In genomic region chr10:4267084-4267774, GRCh38 we compare ENCODE assay signal across 1 cellular context.
TF ChIP-seq lines count a peak whose summit lies in the region.

No MANE protein-coding gene starts in this region.

TF ChIP-seq in GM23338, 12 proteins besides CTCF, POLR2A, EP300 and RAD21 (continued from another document):
- TF ChIP-seq REST (IDR thresholded peaks at IDR 0.05; ENCODE audit: unreplicated experiment), result no peak
- no peak for TF ChIP-seq EZH2phosphoT487 (IDR thresholded peaks at IDR 0.05; ENCODE audit: unreplicated experiment)
- no peak for TF ChIP-seq ZNF331 (CRISPR knock-in tag; IDR thresholded peaks at IDR 0.05; ENCODE audit: low read depth)
- TF ChIP-seq JUNB (IDR thresholded peaks at IDR 0.05; ENCODE audit: unreplicated experiment), result no peak
- TF ChIP-seq CREB1 (CRISPR knock-in tag; IDR thresholded peaks at IDR 0.05; ENCODE audit: low read depth), result no peak
- TF ChIP-seq, protein P1, sequence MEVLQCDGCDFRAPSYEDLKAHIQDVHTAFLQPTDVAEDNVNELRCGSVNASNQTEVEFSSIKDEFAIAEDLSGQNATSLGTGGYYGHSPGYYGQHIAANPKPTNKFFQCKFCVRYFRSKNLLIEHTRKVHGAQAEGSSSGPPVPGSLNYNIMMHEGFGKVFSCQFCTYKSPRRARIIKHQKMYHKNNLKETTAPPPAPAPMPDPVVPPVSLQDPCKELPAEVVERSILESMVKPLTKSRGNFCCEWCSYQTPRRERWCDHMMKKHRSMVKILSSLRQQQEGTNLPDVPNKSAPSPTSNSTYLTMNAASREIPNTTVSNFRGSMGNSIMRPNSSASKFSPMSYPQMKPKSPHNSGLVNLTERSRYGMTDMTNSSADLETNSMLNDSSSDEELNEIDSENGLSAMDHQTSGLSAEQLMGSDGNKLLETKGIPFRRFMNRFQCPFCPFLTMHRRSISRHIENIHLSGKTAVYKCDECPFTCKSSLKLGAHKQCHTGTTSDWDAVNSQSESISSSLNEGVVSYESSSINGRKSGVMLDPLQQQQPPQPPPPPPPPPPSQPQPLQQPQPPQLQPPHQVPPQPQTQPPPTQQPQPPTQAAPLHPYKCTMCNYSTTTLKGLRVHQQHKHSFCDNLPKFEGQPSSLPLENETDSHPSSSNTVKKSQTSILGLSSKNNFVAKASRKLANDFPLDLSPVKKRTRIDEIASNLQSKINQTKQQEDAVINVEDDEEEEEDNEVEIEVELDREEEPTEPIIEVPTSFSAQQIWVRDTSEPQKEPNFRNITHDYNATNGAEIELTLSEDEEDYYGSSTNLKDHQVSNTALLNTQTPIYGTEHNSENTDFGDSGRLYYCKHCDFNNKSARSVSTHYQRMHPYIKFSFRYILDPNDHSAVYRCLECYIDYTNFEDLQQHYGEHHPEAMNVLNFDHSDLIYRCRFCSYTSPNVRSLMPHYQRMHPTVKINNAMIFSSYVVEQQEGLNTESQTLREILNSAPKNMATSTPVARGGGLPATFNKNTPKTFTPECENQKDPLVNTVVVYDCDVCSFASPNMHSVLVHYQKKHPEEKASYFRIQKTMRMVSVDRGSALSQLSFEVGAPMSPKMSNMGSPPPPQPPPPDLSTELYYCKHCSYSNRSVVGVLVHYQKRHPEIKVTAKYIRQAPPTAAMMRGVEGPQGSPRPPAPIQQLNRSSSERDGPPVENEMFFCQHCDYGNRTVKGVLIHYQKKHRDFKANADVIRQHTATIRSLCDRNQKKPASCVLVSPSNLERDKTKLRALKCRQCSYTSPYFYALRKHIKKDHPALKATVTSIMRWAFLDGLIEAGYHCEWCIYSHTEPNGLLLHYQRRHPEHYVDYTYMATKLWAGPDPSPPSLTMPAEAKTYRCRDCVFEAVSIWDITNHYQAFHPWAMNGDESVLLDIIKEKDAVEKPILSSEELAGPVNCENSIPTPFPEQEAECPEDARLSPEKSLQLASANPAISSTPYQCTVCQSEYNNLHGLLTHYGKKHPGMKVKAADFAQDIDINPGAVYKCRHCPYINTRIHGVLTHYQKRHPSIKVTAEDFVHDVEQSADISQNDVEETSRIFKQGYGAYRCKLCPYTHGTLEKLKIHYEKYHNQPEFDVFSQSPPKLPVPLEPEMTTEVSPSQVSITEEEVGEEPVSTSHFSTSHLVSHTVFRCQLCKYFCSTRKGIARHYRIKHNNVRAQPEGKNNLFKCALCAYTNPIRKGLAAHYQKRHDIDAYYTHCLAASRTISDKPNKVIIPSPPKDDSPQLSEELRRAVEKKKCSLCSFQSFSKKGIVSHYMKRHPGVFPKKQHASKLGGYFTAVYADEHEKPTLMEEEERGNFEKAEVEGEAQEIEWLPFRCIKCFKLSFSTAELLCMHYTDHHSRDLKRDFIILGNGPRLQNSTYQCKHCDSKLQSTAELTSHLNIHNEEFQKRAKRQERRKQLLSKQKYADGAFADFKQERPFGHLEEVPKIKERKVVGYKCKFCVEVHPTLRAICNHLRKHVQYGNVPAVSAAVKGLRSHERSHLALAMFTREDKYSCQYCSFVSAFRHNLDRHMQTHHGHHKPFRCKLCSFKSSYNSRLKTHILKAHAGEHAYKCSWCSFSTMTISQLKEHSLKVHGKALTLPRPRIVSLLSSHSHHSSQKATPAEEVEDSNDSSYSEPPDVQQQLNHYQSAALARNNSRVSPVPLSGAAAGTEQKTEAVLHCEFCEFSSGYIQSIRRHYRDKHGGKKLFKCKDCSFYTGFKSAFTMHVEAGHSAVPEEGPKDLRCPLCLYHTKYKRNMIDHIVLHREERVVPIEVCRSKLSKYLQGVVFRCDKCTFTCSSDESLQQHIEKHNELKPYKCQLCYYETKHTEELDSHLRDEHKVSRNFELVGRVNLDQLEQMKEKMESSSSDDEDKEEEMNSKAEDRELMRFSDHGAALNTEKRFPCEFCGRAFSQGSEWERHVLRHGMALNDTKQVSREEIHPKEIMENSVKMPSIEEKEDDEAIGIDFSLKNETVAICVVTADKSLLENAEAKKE (CRISPR knock-in tag; IDR thresholded peaks at IDR 0.05), result no peak
- TF ChIP-seq EZH2 (IDR thresholded peaks at IDR 0.05; ENCODE audit: low read depth, unreplicated experiment), result no peak
